ENCODE assay signal across 28 cellular contexts in the genomic region with DNA sequence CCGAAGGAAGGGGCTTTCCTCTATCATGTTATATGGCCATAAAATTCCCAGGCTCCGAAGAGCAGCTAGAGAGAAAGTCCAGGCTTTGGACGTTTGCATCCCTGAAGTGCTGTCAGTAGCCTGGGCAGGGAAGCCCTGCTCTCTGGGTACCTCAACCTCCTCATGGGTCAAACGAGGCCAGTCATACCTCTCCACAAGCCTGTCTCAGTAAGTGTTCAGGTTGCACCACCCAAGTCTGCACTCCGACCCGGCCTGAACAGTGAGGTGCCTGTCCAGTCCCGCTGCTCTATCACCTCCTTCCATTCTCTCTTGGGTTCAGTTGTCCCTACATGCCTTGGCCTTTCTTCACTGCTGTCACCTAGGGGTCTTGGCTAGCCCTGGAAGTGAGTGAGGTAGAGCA.
DNase-seq lines count a peak whose midpoint lies in the region; ATAC-seq, FAIRE-seq and TF ChIP-seq lines count a peak whose summit lies in the region.
"Had no signal": no experiment of that assay in that cellular context is flagged by ENCODE, and none has a peak within 500 bp of the region (broad histone marks: within the 10 kb centered on the region; RNA-seq: fewer than 3 reads in every experiment).

No MANE protein-coding gene starts in this region.

- FAIRE-seq in K562 (lab: Jason Lieb, UNC), result no peak
- FAIRE-seq: A204.1, GM12878, GM12892, GM18507 had no signal

- TF ChIP-seq RAD21 in K562 (CRISPR knock-in tag; conservative IDR thresholded peaks at IDR 0.05 in 1 of 2, IDR thresholded peaks at IDR 0.05 in 1 of 2), result no peak

- no peaks in the 10 kb centered on the region for H3K4me1 ChIP-seq in K562 (replicated peaks in 1 of 2; ENCODE audit: control insufficient read depth in 2 of 2, insufficient read depth in 2 of 2, low read length in 2 of 2)
- no peaks in the 10 kb centered on the region for H3K4me1 ChIP-seq in sigmoid colon
- no peaks in the 10 kb centered on the region for H3K4me1 ChIP-seq in stomach
- no peaks in the 10 kb centered on the region for H3K4me1 ChIP-seq in prostate gland (replicated peaks)
- H3K4me1 ChIP-seq: BE2C, BLaER1 had no signal

- H4K20me1 ChIP-seq in K562 (replicated peaks; ENCODE audit: control insufficient read depth, insufficient read depth, low read length), result peaks cover 14% of the 10 kb centered on the region; the same call in 1 of the 2 replicates
- H4K20me1 ChIP-seq: BLaER1 had no signal

- H3K4me3 ChIP-seq in K562 (no peak overlapping the region), sigmoid colon (no peak overlapping the region), stomach (no peak overlapping the region), prostate gland (no peak overlapping the region)
- H3K4me3 ChIP-seq: BLaER1, GM12878 had no signal

- intact Hi-C loops in K562 (cut with micrococcal nuclease), result no loop called here
- intact Hi-C loops in sigmoid colon (cut with DNase I), result no loop called here
- intact Hi-C loops in stomach (cut with DNase I; ENCODE audit: low total_unique reads), result no loop called here
- intact Hi-C loops in Right ventricle myocardium inferior (cut with DNase I), result no loop called here
- intact Hi-C loops in prostate gland (cut with DNase I), result no loop called here

- in situ Hi-C loops in K562 (cut with MboI), result loop anchor here (10.0 kb wide), 1 partner anchor 532 kb away; no protein-coding TSS in a partner anchor

- TF ChIP-seq CTCF in K562 (IDR thresholded peaks at IDR 0.05 in 2 of 3, conservative IDR thresholded peaks at IDR 0.05 in 1 of 3; ENCODE audit: insufficient read depth in 2 of 3, low read depth in 1 of 3, low read length in 3 of 3), result no peak
- TF ChIP-seq CTCF in sigmoid colon (IDR thresholded peaks at IDR 0.05), result no peak
- TF ChIP-seq CTCF in stomach (IDR thresholded peaks at IDR 0.05), result no peak
- TF ChIP-seq CTCF in prostate gland (IDR thresholded peaks at IDR 0.05), result no peak

- no peak overlapping the region for H2AFZ ChIP-seq in K562 (ENCODE audit: low read depth, low read length)

- DNase-seq in K562 (ENCODE audit: extremely low read depth in 1 of 4, low spot score in 3 of 4) (no peak), mesenteric fat pad (ENCODE audit: low spot score) (peak; percentile 28), sigmoid colon (peak; percentile 41), stomach (peak; percentile 11), Right ventricle myocardium inferior (ENCODE audit: missing footprints) (no peak), prostate gland (ENCODE audit: low spot score) (no peak)
- DNase-seq: 8988T; ACHN; BE2C; C1 segment of cervical spinal cord; CD4-positive, alpha-beta memory T cell; CD4-positive, CD25-positive, alpha-beta regulatory T cell; CD8-positive, alpha-beta memory T cell; COR-L47; DMS 273 treated with DMSO at 0.1 percent for 48 hours; DMS153; DMS53; DMS79; DND-41; EL; GDM1 had no signal

- TF ChIP-seq POLR2A in K562 (conservative IDR thresholded peaks at IDR 0.05) (0 out of 2 replicates have a peak, but pooled peaks have one; percentile 31), sigmoid colon (IDR thresholded peaks at IDR 0.05) (no peak), stomach (IDR thresholded peaks at IDR 0.05) (no peak), prostate gland (IDR thresholded peaks at IDR 0.05) (no peak)

- H3K9ac ChIP-seq in K562 (ENCODE audit: insufficient read depth in 1 of 2, low read depth in 2 of 2, low read length in 2 of 2), result no peak overlapping the region
- H3K9ac ChIP-seq: BLaER1 had no signal

- no peak overlapping the region for H3K4me2 ChIP-seq in K562 (ENCODE audit: insufficient read depth, low read length)
- H3K4me2 ChIP-seq: BLaER1 had no signal

- CTCF ChIA-PET in K562 (lab: Yijun Ruan, JAX; ENCODE audit: low intra/inter-chr PET ratio), result no interaction called here

- H3K36me3 ChIP-seq in K562 (ENCODE audit: control insufficient read depth, insufficient read depth, low read length) (peaks cover 38% of the 10 kb centered on the region; the same call in 1 of the 3 replicates), sigmoid colon (no peaks in the 10 kb centered on the region), stomach (peaks cover 0 to 28% (median 19%) of the 10 kb centered on the region in 4 donors), prostate gland (no peaks in the 10 kb centered on the region)
- H3K36me3 ChIP-seq: BE2C, BLaER1 had no signal

- no peaks in the 10 kb centered on the region for H3K9me1 ChIP-seq in K562 (ENCODE audit: control insufficient read depth, insufficient read depth, low read length)

- no peak overlapping the region for H3K27ac ChIP-seq in K562 (ENCODE audit: extremely low read depth, low read depth, low read length)
- H3K27ac ChIP-seq in sigmoid colon, result no peak overlapping the region
- no peak overlapping the region for H3K27ac ChIP-seq in stomach
- H3K27ac ChIP-seq in prostate gland, result no peak overlapping the region
- H3K27ac ChIP-seq: BLaER1 had no signal

- ATAC-seq in K562 (peak; percentile 32), Right ventricle myocardium inferior (no peak), GM21526 (IDR thresholded peaks at IDR 0.05; ENCODE audit: low FRiP score, unreplicated experiment) (no peak), GM21717 (IDR thresholded peaks at IDR 0.05; ENCODE audit: unreplicated experiment) (no peak)
- ATAC-seq: GM12878 had no signal

- 45% methylated on average over 6 of the region's 7 CpGs for WGBS in K562 (ENCODE audit: insufficient coverage, low coverage, missing lambda C conversion rate)
- WGBS in sigmoid colon, 2 donors, result 82 to 85% methylated on average over 7 of the region's 7 CpGs
- WGBS in stomach, 5 donors, result 71 to 86% (median 80%) methylated on average over 7 of the region's 7 CpGs
- 89% methylated on average over 7 of the region's 7 CpGs for WGBS in prostate gland

- no TSS peak for BruUV-seq in K562 (replicated peaks; lab: Mats Ljungman, UMichigan)

- H3K27me3 ChIP-seq in K562 (ENCODE audit: control insufficient read depth in 2 of 2, insufficient read depth in 2 of 2, low read length in 2 of 2) (no peaks in the 10 kb centered on the region), sigmoid colon (no peaks in the 10 kb centered on the region), stomach (peaks cover 0 to 13% (median 0%) of the 10 kb centered on the region in 3 donors), prostate gland (replicated peaks; ENCODE audit: insufficient read depth) (no peaks in the 10 kb centered on the region)
- H3K27me3 ChIP-seq: BE2C had no signal

- no peaks in the 10 kb centered on the region for H3K79me2 ChIP-seq in K562 (ENCODE audit: control insufficient read depth, insufficient read depth, low read length)

- TF ChIP-seq EP300 in K562 (IDR thresholded peaks at IDR 0.05; ENCODE audit: low read length), result no peak
- no peak for TF ChIP-seq EP300 in sigmoid colon (IDR thresholded peaks at IDR 0.05)
- no peak for TF ChIP-seq EP300 in stomach (IDR thresholded peaks at IDR 0.05)

- H3K9me3 ChIP-seq in K562 (replicated peaks; ENCODE audit: control insufficient read depth, insufficient read depth, low read depth, low read length) (no peaks in the 10 kb centered on the region), sigmoid colon (no peaks in the 10 kb centered on the region), stomach (no peaks in the 10 kb centered on the region), prostate gland (no peaks in the 10 kb centered on the region)
- H3K9me3 ChIP-seq: BE2C, BLaER1 had no signal

- POLR2A ChIA-PET in K562 (lab: Yijun Ruan, JAX), result interaction anchor here (0.6 kb wide), 1 partner anchor 21 kb away, joined by 3 read pairs; no protein-coding TSS in a partner anchor

TF ChIP-seq in K562, 482 proteins besides CTCF, POLR2A, EP300 and RAD21 (continues in another document):
- TF ChIP-seq, protein P1, sequence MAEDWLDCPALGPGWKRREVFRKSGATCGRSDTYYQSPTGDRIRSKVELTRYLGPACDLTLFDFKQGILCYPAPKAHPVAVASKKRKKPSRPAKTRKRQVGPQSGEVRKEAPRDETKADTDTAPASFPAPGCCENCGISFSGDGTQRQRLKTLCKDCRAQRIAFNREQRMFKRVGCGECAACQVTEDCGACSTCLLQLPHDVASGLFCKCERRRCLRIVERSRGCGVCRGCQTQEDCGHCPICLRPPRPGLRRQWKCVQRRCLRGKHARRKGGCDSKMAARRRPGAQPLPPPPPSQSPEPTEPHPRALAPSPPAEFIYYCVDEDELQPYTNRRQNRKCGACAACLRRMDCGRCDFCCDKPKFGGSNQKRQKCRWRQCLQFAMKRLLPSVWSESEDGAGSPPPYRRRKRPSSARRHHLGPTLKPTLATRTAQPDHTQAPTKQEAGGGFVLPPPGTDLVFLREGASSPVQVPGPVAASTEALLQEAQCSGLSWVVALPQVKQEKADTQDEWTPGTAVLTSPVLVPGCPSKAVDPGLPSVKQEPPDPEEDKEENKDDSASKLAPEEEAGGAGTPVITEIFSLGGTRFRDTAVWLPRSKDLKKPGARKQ (CRISPR knock-in tag; IDR thresholded peaks at IDR 0.05), result no peak
- TF ChIP-seq, protein P2, sequence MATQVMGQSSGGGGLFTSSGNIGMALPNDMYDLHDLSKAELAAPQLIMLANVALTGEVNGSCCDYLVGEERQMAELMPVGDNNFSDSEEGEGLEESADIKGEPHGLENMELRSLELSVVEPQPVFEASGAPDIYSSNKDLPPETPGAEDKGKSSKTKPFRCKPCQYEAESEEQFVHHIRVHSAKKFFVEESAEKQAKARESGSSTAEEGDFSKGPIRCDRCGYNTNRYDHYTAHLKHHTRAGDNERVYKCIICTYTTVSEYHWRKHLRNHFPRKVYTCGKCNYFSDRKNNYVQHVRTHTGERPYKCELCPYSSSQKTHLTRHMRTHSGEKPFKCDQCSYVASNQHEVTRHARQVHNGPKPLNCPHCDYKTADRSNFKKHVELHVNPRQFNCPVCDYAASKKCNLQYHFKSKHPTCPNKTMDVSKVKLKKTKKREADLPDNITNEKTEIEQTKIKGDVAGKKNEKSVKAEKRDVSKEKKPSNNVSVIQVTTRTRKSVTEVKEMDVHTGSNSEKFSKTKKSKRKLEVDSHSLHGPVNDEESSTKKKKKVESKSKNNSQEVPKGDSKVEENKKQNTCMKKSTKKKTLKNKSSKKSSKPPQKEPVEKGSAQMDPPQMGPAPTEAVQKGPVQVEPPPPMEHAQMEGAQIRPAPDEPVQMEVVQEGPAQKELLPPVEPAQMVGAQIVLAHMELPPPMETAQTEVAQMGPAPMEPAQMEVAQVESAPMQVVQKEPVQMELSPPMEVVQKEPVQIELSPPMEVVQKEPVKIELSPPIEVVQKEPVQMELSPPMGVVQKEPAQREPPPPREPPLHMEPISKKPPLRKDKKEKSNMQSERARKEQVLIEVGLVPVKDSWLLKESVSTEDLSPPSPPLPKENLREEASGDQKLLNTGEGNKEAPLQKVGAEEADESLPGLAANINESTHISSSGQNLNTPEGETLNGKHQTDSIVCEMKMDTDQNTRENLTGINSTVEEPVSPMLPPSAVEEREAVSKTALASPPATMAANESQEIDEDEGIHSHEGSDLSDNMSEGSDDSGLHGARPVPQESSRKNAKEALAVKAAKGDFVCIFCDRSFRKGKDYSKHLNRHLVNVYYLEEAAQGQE (CRISPR knock-in tag; IDR thresholded peaks at IDR 0.05; ENCODE audit: low read depth), result no peak

Comparison
In these comparisons a context has a peak if more than half of its experiments do, and no peak if none do; other contexts are left out.
1. DNase-seq: peak in mesenteric fat pad (single experiment), sigmoid colon (single experiment) and stomach (single experiment); none in K562 (0 of 4), Right ventricle myocardium inferior (single experiment) and prostate gland (single experiment).